In genomic region chr5:96338089-96338488, GRCh38 we compare ENCODE assay signal across 1 cellular context.
TF ChIP-seq lines count a peak whose summit lies in the region.

No MANE protein-coding gene starts in this region.

TF ChIP-seq in WTC11, 78 proteins besides CTCF, POLR2A, EP300 and RAD21 (continued from another document):
- TF ChIP-seq MLX (CRISPR knock-in tag; IDR thresholded peaks at IDR 0.05) (no peak), MXD4 (CRISPR knock-in tag; IDR thresholded peaks at IDR 0.05; ENCODE audit: borderline replicate concordance) (no peak), CDX4 (CRISPR knock-in tag; IDR thresholded peaks at IDR 0.05; ENCODE audit: borderline replicate concordance) (no peak)
TF ChIP-seq in WTC11: peak in this region for 0.
